ENCODE assay signal across 25 cellular contexts in genomic region chrX:53666171-53666570, GRCh38. TPM values are rescaled to one million over a fixed set of nuclear protein-coding genes. Genes with fewer than 3 reads are reported as not detected.
DNase-seq lines count a peak whose midpoint lies in the region; ATAC-seq and TF ChIP-seq lines count a peak whose summit lies in the region.
"Had no signal": no experiment of that assay in that cellular context is flagged by ENCODE, and none has a peak within 500 bp of the region (broad histone marks: within the 10 kb centered on the region; RNA-seq: fewer than 3 reads in every experiment).

No MANE protein-coding gene starts in this region.

- peaks cover 0 to 5% of the 10 kb centered on the region in 2 donors for H3K4me1 ChIP-seq in right atrium auricular region
- no peaks in the 10 kb centered on the region for H3K4me1 ChIP-seq in CD8-positive, alpha-beta T cell (ENCODE audit: insufficient read depth, low read length)
- H3K4me1 ChIP-seq: BLaER1, Caco-2, SJCRH30 had no signal

- H3K27me3 Mint-ChIP-seq in CD8-positive, alpha-beta T cell (ENCODE audit: low read depth) = no peaks in the 10 kb centered on the region
- no peaks in the 10 kb centered on the region for H3K27me3 Mint-ChIP-seq in activated naive CD8-positive, alpha-beta T cell treated with anti-CD3 and anti-CD28 coated beads for 36 hours
- no peaks in the 10 kb centered on the region for H3K27me3 Mint-ChIP-seq in nephron (ENCODE audit: low read depth)
- H3K27me3 Mint-ChIP-seq: CD4-positive, alpha-beta T cell had no signal

- peaks cover 51% of the 10 kb centered on the region for H3K36me3 Mint-ChIP-seq in CD8-positive, alpha-beta T cell
- peaks cover 34% of the 10 kb centered on the region for H3K36me3 Mint-ChIP-seq in activated naive CD8-positive, alpha-beta T cell treated with anti-CD3 and anti-CD28 coated beads for 36 hours
- peaks cover 46% of the 10 kb centered on the region for H3K36me3 Mint-ChIP-seq in nephron (ENCODE audit: low read depth)

- CTCF ChIA-PET in CD8-positive, alpha-beta T cell (lab: Charles Lee) = no interaction called here

- TF ChIP-seq CTCF in right atrium auricular region (IDR thresholded peaks at IDR 0.05) = no peak
- no peak for TF ChIP-seq CTCF in CD8-positive, alpha-beta T cell (IDR thresholded peaks at IDR 0.05)
- TF ChIP-seq CTCF in nephron (IDR thresholded peaks at IDR 0.05; ENCODE audit: unreplicated experiment in 3 of 3) = no peak

- peaks cover 3% of the 10 kb centered on the region for H3K36me3 ChIP-seq in right atrium auricular region
- peaks cover 3% of the 10 kb centered on the region for H3K36me3 ChIP-seq in CD8-positive, alpha-beta T cell (ENCODE audit: insufficient read depth, low read length)
- H3K36me3 ChIP-seq: SJCRH30 had no signal

- no peak overlapping the region for H3K27ac ChIP-seq in right atrium auricular region
- no peak overlapping the region for H3K27ac ChIP-seq in CD8-positive, alpha-beta T cell (ENCODE audit: low read depth, low read length)
- H3K27ac ChIP-seq: BLaER1, HL-60, SJCRH30 had no signal

- intact Hi-C loops in Right ventricle myocardium superior (cut with DNase I) = no loop called here
- intact Hi-C loops in CD8-positive, alpha-beta T cell (cut with DNase I, micrococcal nuclease) = no loop called here

- H3K4me1 Mint-ChIP-seq in CD8-positive, alpha-beta T cell (ENCODE audit: low read depth) = peaks cover 49% of the 10 kb centered on the region
- H3K4me1 Mint-ChIP-seq in activated naive CD8-positive, alpha-beta T cell treated with anti-CD3 and anti-CD28 coated beads for 36 hours = peaks cover 25% of the 10 kb centered on the region
- peaks cover 11% of the 10 kb centered on the region for H3K4me1 Mint-ChIP-seq in nephron

- H3K9me3 Mint-ChIP-seq in CD8-positive, alpha-beta T cell = no peaks in the 10 kb centered on the region
- H3K9me3 Mint-ChIP-seq in activated naive CD8-positive, alpha-beta T cell treated with anti-CD3 and anti-CD28 coated beads for 36 hours = no peaks in the 10 kb centered on the region
- H3K9me3 Mint-ChIP-seq in nephron = peaks cover 2% of the 10 kb centered on the region
- H3K9me3 Mint-ChIP-seq: CD4-positive, alpha-beta T cell had no signal

- POLR2A ChIA-PET in CD8-positive, alpha-beta T cell (lab: Charles Lee) = no interaction called here

- H3K4me3 Mint-ChIP-seq in CD8-positive, alpha-beta T cell = no peak overlapping the region
- H3K4me3 Mint-ChIP-seq in activated naive CD8-positive, alpha-beta T cell treated with anti-CD3 and anti-CD28 coated beads for 36 hours = no peak overlapping the region
- H3K4me3 Mint-ChIP-seq in nephron = peak overlapping the region in 1 of 3 experiments; percentile 67
- H3K4me3 Mint-ChIP-seq: CD4-positive, alpha-beta T cell had no signal

- DNase-seq in Right ventricle myocardium superior = no peak
- no peak for DNase-seq in right atrium auricular region (ENCODE audit: low spot score)
- DNase-seq in CD8-positive, alpha-beta T cell = no peak
- no peak for DNase-seq in activated naive CD8-positive, alpha-beta T cell treated with anti-CD3 and anti-CD28 coated beads for 36 hours
- DNase-seq in activated CD4-positive, alpha-beta T cell treated with anti-CD3 and anti-CD28 coated beads for 4 hours = no peak
- DNase-seq in activated CD8-positive, alpha-beta memory T cell treated with anti-CD3 and anti-CD28 coated beads for 24 hours = no peak
- DNase-seq: Caco-2; CD4-positive, alpha-beta T cell; DMS153; DND-41; NCI-H1048; NCI-H1417; NCI-H1694; NCI-H2029 treated with DMSO at 0.1 percent for 48 hours; NCI-H446 treated with DMSO at 0.1 percent for 48 hours; NCI-H526; NCI-H82; NK-92 treated with Interleukin-12 subunit alpha and Interleukin-12 subunit beta, amount 100 ng/mL, for 24 hours; PC-3; SJCRH30 had no signal

- H3K27me3 ChIP-seq in right atrium auricular region = no peaks in the 10 kb centered on the region
- no peaks in the 10 kb centered on the region for H3K27me3 ChIP-seq in CD8-positive, alpha-beta T cell (ENCODE audit: insufficient read depth, low read length)
- H3K27me3 ChIP-seq: SJCRH30 had no signal

- ATAC-seq in Right ventricle myocardium superior (ENCODE audit: poor library complexity) (peak; percentile 56), GM21619 (IDR thresholded peaks at IDR 0.05; ENCODE audit: unreplicated experiment) (no peak)
- ATAC-seq in CD8-positive, alpha-beta T cell = no peak
- ATAC-seq: HCT116, PC-3 had no signal

- no peak overlapping the region for H3K4me3 ChIP-seq in right atrium auricular region
- H3K4me3 ChIP-seq in CD8-positive, alpha-beta T cell (ENCODE audit: low read depth, low read length) = no peak overlapping the region
- H3K4me3 ChIP-seq: BLaER1, SJCRH30 had no signal

- no peaks in the 10 kb centered on the region for H3K9me3 ChIP-seq in right atrium auricular region
- no peaks in the 10 kb centered on the region for H3K9me3 ChIP-seq in CD8-positive, alpha-beta T cell (ENCODE audit: low read length)
- H3K9me3 ChIP-seq: BLaER1, Caco-2, SJCRH30 had no signal

- peak overlapping the region; percentile 45 for H3K27ac Mint-ChIP-seq in CD8-positive, alpha-beta T cell
- H3K27ac Mint-ChIP-seq in activated naive CD8-positive, alpha-beta T cell treated with anti-CD3 and anti-CD28 coated beads for 36 hours = peak overlapping the region; percentile 19
- H3K27ac Mint-ChIP-seq in nephron = peak overlapping the region; percentile 62 to 79 (median 70)
- H3K27ac Mint-ChIP-seq: CD4-positive, alpha-beta T cell had no signal

RNA-seq across cellular contexts. Expression of gene HUWE1, which starts 20.3 kb away (rescaled TPM):
- total RNA-seq in Right ventricle myocardium superior = 111 TPM
- total RNA-seq in right atrium auricular region = 100 to 1,000 TPM; 111 to 116 TPM
- 100 to 1,000 TPM; 122 to 154 TPM for total RNA-seq in CD8-positive, alpha-beta T cell
- 100 to 1,000 TPM; 261 to 273 TPM for total RNA-seq in activated naive CD8-positive, alpha-beta T cell treated with anti-CD3 and anti-CD28 coated beads for 36 hours

Comparison
In these comparisons a context has a peak if more than half of its experiments do, and no peak if none do; other contexts are left out.
1. H3K27ac Mint-ChIP-seq: peak in every context shown above with its lines; median percentile 70 in nephron; 45 in CD8-positive, alpha-beta T cell; 19 in activated naive CD8-positive, alpha-beta T cell treated with anti-CD3 and anti-CD28 coated beads for 36 hours.